Comparison of ENCODE assay signal across 8 cellular contexts in the genomic region with DNA sequence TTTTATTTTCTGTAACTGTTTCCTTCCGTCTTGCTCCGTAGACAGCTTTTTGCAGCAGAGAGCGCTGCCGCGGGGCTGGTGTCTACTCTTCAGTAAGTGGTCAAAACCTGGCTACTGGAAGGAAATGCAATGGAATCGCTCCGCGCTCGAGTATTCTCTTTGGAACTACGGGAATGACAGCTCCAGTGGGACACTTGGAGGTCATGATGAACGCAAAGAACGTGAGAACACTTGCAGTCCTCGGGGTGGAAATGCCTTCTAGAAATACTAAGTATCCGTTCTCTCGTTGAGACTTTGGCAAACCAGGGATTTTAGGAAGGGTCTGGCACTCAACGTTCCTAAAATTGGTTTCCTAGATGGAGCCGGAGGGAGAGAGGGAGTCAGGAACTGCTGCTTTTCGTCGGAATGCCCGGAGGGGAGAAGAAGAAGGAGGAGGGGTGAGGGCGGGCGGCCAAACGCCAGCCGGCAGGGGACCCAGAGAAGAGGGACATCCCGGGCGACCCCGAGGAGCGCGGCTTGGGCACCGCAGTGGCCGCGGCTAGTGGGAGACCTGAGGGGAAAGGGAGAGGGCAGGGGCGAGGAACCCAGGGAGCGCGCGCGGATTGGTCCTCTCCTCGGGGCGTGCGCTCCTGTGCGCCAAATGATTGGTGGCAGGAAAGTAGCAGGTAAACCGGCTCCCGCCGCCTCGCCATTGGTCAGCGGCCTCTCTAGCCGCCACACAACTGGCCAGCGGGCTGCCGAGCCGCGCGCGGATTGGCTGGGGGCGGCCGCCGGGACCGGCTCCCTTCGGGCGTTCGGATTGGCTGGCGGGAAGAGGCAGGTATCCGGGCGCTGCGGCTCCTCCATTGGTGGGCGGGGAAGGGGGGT. TPM values are rescaled to one million over a fixed set of nuclear protein-coding genes. Genes with fewer than 3 reads are reported as not detected.
DNase-seq lines count a peak whose midpoint lies in the region; ATAC-seq and TF ChIP-seq lines count a peak whose summit lies in the region.

No MANE protein-coding gene starts in this region.

- CTCF ChIA-PET in HEK293T (lab: Yijun Ruan, JAX) (no interaction called here), SK-N-SH (lab: Yijun Ruan, JAX) (interaction anchor here (0.7 to 2.0 kb wide), 7 partner anchors 10 to 67 kb away, joined by 3 to 10 read pairs (median 4); no protein-coding TSS in a partner anchor)

- TF ChIP-seq CTCF in NB4 (IDR thresholded peaks at IDR 0.05; ENCODE audit: low read depth, low read length) (no peak), SK-N-SH (IDR thresholded peaks at IDR 0.05) (no peak), osteoblast (IDR thresholded peaks at IDR 0.05; ENCODE audit: extremely low read depth, low read depth, low read length) (no peak), thoracic aorta (IDR thresholded peaks at IDR 0.05) (no peak)

- peaks cover 11% of the 10 kb centered on the region for H3K27me3 Mint-ChIP-seq in activated naive CD8-positive, alpha-beta T cell treated with anti-CD3 and anti-CD28 coated beads for 36 hours

- peak overlapping the region; percentile 75 for H2AFZ ChIP-seq in SK-N-SH (ENCODE audit: low read depth)
- H2AFZ ChIP-seq in osteoblast (ENCODE audit: low read length) = peak overlapping the region; percentile 98

- DNase-seq in GM03348 (ENCODE audit: low spot score) (peak; percentile 100), HEK293T (ENCODE audit: extremely low spot score) (peak; percentile 96), NB4 (ENCODE audit: low read depth) (peak; percentile 93), SK-N-SH (peak; percentile 99), head of caudate nucleus (peak; percentile 89 to 98 (median 96)), osteoblast (ENCODE audit: insufficient read length, low spot score, missing footprints) (peak; percentile 100), thoracic aorta (ENCODE audit: low spot score) (peak; percentile 94)
- peak; percentile 99 for DNase-seq in activated naive CD8-positive, alpha-beta T cell treated with anti-CD3 and anti-CD28 coated beads for 36 hours

- H4K20me1 ChIP-seq in SK-N-SH (ENCODE audit: insufficient read depth) (no peaks in the 10 kb centered on the region; the same call in 1 of the 2 replicates), osteoblast (ENCODE audit: insufficient read depth, low read length) (peaks cover 22% of the 10 kb centered on the region)

- peak overlapping the region; percentile 55; the same call in 1 of the 2 replicates for H3K9ac ChIP-seq in SK-N-SH

- peaks cover 8% of the 10 kb centered on the region for H3F3A ChIP-seq in SK-N-SH (replicated peaks; ENCODE audit: insufficient read depth)

- H3K36me3 Mint-ChIP-seq in activated naive CD8-positive, alpha-beta T cell treated with anti-CD3 and anti-CD28 coated beads for 36 hours = no peaks in the 10 kb centered on the region

- no peaks in the 10 kb centered on the region for H3K9me2 ChIP-seq in SK-N-SH

- H3K4me1 ChIP-seq in SK-N-SH (ENCODE audit: control insufficient read depth in 1 of 2, insufficient read depth in 2 of 2, low read depth in 1 of 2, low read length in 1 of 2) (peaks cover 0 to 15% of the 10 kb centered on the region in 2 experiments; a peak in 2 of 4 replicates), osteoblast (ENCODE audit: insufficient read depth, low read length) (peaks cover 12% of the 10 kb centered on the region), thoracic aorta (ENCODE audit: control insufficient read depth in 1 of 2, low read depth in 2 of 2) (peaks cover 4 to 24% of the 10 kb centered on the region in 2 donors)

- H3K4me1 Mint-ChIP-seq in activated naive CD8-positive, alpha-beta T cell treated with anti-CD3 and anti-CD28 coated beads for 36 hours = peaks cover 45% of the 10 kb centered on the region

- no peak for TF ChIP-seq POLR2A in NB4 (IDR thresholded peaks at IDR 0.05; ENCODE audit: extremely low read depth, insufficient read length)

- H3K4me2 ChIP-seq in SK-N-SH (peak overlapping the region; percentile 90), osteoblast (ENCODE audit: insufficient read depth, low read length) (peak overlapping the region; percentile 100)

- H3K27ac Mint-ChIP-seq in activated naive CD8-positive, alpha-beta T cell treated with anti-CD3 and anti-CD28 coated beads for 36 hours = peak overlapping the region; percentile 77

- H3K4me3 ChIP-seq in NB4 (ENCODE audit: low read depth, low read length) = peak overlapping the region; percentile 61
- H3K4me3 ChIP-seq in SK-N-SH (ENCODE audit: low read depth in 2 of 2, low read length in 1 of 2) = peak overlapping the region; percentile 76 to 88
- peak overlapping the region; percentile 93 for H3K4me3 ChIP-seq in osteoblast (ENCODE audit: insufficient read depth, low read length)
- peak overlapping the region; percentile 98 for H3K4me3 ChIP-seq in thoracic aorta

- H3K27ac ChIP-seq in SK-N-SH (ENCODE audit: low read depth in 2 of 2, low read length in 1 of 2) (peak overlapping the region; percentile 74 to 82), osteoblast (ENCODE audit: low read depth, low read length) (peak overlapping the region; percentile 67), thoracic aorta (peak overlapping the region; percentile 77 to 93)

- TF ChIP-seq EP300 in SK-N-SH (IDR thresholded peaks at IDR 0.05; ENCODE audit: borderline replicate concordance in 1 of 2, low read depth in 1 of 2, low read length in 1 of 2) = no peak

- peak; percentile 91 for ATAC-seq in thoracic aorta (ENCODE audit: insufficient number of reproducible peaks, low FRiP score, low read depth)

- TF ChIP-seq RAD21 in SK-N-SH (IDR thresholded peaks at IDR 0.05; ENCODE audit: low read length) = peak; percentile 17

- no peaks in the 10 kb centered on the region for H3K27me3 ChIP-seq in SK-N-SH (ENCODE audit: insufficient read depth)
- peaks cover 47% of the 10 kb centered on the region for H3K27me3 ChIP-seq in osteoblast (ENCODE audit: insufficient read depth, low read length)
- no peaks in the 10 kb centered on the region for H3K27me3 ChIP-seq in thoracic aorta (replicated peaks; ENCODE audit: insufficient read depth)

- WGBS in SK-N-SH (ENCODE audit: low lambda C conversion rate) = 1% methylated on average over 61 of the region's 65 CpGs

- POLR2A ChIA-PET in HEK293T (lab: Yijun Ruan, JAX) (interaction anchor here (1.4 kb wide), 1 partner anchor 58 kb away, joined by 4 read pairs; no protein-coding TSS in a partner anchor), SK-N-SH (lab: Yijun Ruan, JAX) (no interaction called here)

- peaks cover 34% of the 10 kb centered on the region; the same call in 1 of the 2 replicates for H3K79me2 ChIP-seq in SK-N-SH (ENCODE audit: insufficient read depth)
- peaks cover 32% of the 10 kb centered on the region for H3K79me2 ChIP-seq in osteoblast (ENCODE audit: insufficient read depth, low read length)

- H3K9me3 ChIP-seq in SK-N-SH = no peaks in the 10 kb centered on the region
- H3K9me3 ChIP-seq in osteoblast (ENCODE audit: low read depth, low read length) = no peaks in the 10 kb centered on the region
- H3K9me3 ChIP-seq in thoracic aorta = no peaks in the 10 kb centered on the region

- no peaks in the 10 kb centered on the region for H3K9me3 Mint-ChIP-seq in activated naive CD8-positive, alpha-beta T cell treated with anti-CD3 and anti-CD28 coated beads for 36 hours

- H3K36me3 ChIP-seq in SK-N-SH (replicated peaks in 1 of 2; ENCODE audit: control insufficient read depth in 1 of 2, insufficient read depth in 2 of 2, low read length in 1 of 2) = no peaks in the 10 kb centered on the region
- H3K36me3 ChIP-seq in osteoblast (ENCODE audit: insufficient read depth, low read length) = no peaks in the 10 kb centered on the region
- H3K36me3 ChIP-seq in thoracic aorta = no peaks in the 10 kb centered on the region

- intact Hi-C loops in head of caudate nucleus (cut with DNase I) = loop anchor here (5.0 kb wide), 1 partner anchor 70 kb away; no protein-coding TSS in a partner anchor

- peak overlapping the region; percentile 93 for H3K4me3 Mint-ChIP-seq in activated naive CD8-positive, alpha-beta T cell treated with anti-CD3 and anti-CD28 coated beads for 36 hours

TF ChIP-seq in HEK293T, 16 proteins besides CTCF, POLR2A, EP300 and RAD21:
- TF ChIP-seq ELF4 (IDR thresholded peaks at IDR 0.05) (no peak), L3MBTL2 (conservative IDR thresholded peaks at IDR 0.05) (no peak), NFRKB (IDR thresholded peaks at IDR 0.05) (no peak), BHLHE40 (IDR thresholded peaks at IDR 0.05; ENCODE audit: borderline replicate concordance) (no peak), SUZ12 (IDR thresholded peaks at IDR 0.05) (no peak), TARDBP (IDR thresholded peaks at IDR 0.05) (no peak), LEF1 (IDR thresholded peaks at IDR 0.05; ENCODE audit: borderline replicate concordance) (peak; percentile 78; the same call in 1 of the 2 replicates), FOXK2 (IDR thresholded peaks at IDR 0.05) (no peak), HDGF (IDR thresholded peaks at IDR 0.05; ENCODE audit: borderline replicate concordance) (no peak), CTBP1 (IDR thresholded peaks at IDR 0.05; ENCODE audit: borderline replicate concordance) (no peak), FOXM1 (IDR thresholded peaks at IDR 0.05; ENCODE audit: borderline replicate concordance) (peak; percentile 76; the same call in 1 of the 2 replicates), ARNT (IDR thresholded peaks at IDR 0.05) (no peak), ZNF384 (IDR thresholded peaks at IDR 0.05) (peak; percentile 64)

TF ChIP-seq in SK-N-SH, 30 proteins besides CTCF, POLR2A, EP300 and RAD21 (continues in another document):
- peak; percentile 94 for TF ChIP-seq CHD2 (IDR thresholded peaks at IDR 0.05; ENCODE audit: low read length, partially characterized antibody)
- TF ChIP-seq, protein P1, sequence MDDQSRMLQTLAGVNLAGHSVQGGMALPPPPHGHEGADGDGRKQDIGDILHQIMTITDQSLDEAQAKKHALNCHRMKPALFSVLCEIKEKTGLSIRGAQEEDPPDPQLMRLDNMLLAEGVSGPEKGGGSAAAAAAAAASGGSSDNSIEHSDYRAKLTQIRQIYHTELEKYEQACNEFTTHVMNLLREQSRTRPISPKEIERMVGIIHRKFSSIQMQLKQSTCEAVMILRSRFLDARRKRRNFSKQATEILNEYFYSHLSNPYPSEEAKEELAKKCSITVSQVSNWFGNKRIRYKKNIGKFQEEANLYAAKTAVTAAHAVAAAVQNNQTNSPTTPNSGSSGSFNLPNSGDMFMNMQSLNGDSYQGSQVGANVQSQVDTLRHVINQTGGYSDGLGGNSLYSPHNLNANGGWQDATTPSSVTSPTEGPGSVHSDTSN (IDR thresholded peaks at IDR 0.05) = peak; percentile 94
- no peak for TF ChIP-seq RCOR1 (IDR thresholded peaks at IDR 0.05; ENCODE audit: low read length)

RNA-seq across cellular contexts. Expression of a gene that starts 0.5 kb away (rescaled TPM):
- 6.5 and 8.2 TPM in 2 replicates for polyA plus RNA-seq in SK-N-SH (2012; rRNA removed)
- 7.0 and 7.3 TPM in 2 replicates for polyA plus RNA-seq in SK-N-SH (2012; cell fraction: cytosol; rRNA removed)
- 12.0 and 14.1 TPM in 2 replicates for polyA plus RNA-seq in SK-N-SH (2012; cell fraction: nucleus; rRNA removed)
- total RNA-seq in activated naive CD8-positive, alpha-beta T cell treated with anti-CD3 and anti-CD28 coated beads for 36 hours = 10 to 100 TPM; 12.2 to 13.6 TPM
- 8.5 and 13.0 TPM in 2 replicates for total RNA-seq in osteoblast
- 10 to 100 TPM; 21.8 to 40.8 TPM for total RNA-seq in thoracic aorta

Comparison
In these comparisons a context has a peak if more than half of its experiments do, and no peak if none do; other contexts are left out.
1. Peak in every context shown above with its lines: DNase-seq, ATAC-seq, H3K4me3 ChIP-seq and H3K27ac ChIP-seq.